ENCODE assay signal across 26 cellular contexts in the genomic region with DNA sequence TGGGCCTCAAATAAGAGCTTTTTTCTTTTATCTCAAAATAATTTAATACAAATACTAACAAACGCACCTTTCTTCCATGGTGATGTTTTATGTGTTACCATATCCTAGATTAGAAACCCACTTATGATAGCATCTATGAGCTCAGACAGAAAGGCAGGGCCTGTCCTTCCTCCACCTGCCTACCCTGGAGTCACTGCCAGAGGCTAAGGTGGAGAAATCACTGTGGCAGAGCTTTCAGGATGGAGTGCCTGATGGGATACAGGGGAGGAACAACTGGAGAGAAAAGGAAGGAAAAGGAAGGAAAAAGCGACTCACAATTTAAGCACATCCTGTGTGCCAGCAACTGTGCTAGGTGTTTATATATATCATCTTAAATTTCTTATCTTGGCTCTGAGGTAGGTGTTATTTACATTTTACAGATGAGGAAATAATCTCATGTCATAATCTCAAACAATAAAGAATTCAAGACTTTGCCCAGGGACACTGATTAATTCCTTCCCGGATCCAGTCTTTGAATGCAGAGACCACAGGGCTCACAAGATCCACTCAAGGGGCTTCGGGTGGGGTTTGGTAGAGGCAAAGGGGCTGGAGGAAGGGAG. TPM values are rescaled to one million over a fixed set of nuclear protein-coding genes. Genes with fewer than 3 reads are reported as not detected.
"Had no signal": no experiment of that assay in that cellular context is flagged by ENCODE, and none has a peak within 500 bp of the region (broad histone marks: within the 10 kb centered on the region; RNA-seq: fewer than 3 reads in every experiment).

No MANE protein-coding gene starts in this region.

- ATAC-seq: activated CD8-positive, alpha-beta memory T cell treated with anti-CD3 and anti-CD28 coated beads, Interleukin-2, amount 10 ng/mL, durations not matched to agents 7 days and 5 days; activated CD8-positive, alpha-beta T cell treated with anti-CD3 and anti-CD28 coated beads for 36 hours; gastroesophageal sphincter; left cardiac atrium; natural killer cell; sciatic nerve; SK-N-SH treated with all-trans-retinoic acid at 6 μM for 48 hours; stimulated activated effector memory CD8-positive, alpha-beta T cell treated with anti-CD3 and anti-CD28 coated beads, Interleukin-12 subunit alpha, Interleukin-12 subunit beta, amount 100 ng/mL, for 72 hours; T-helper 17 cell had no signal

- H3K27ac ChIP-seq: dorsolateral prefrontal cortex, gastroesophageal sphincter, hepatocyte had no signal

- FAIRE-seq: bronchial epithelial cell, colon, keratinocyte, urothelium cell line had no signal

- H3K27me3 ChIP-seq: dorsolateral prefrontal cortex, gastroesophageal sphincter, hepatocyte had no signal

- H3K4me3 ChIP-seq: dorsolateral prefrontal cortex, gastroesophageal sphincter, hepatocyte, skin epidermis had no signal

- H3K9me3 ChIP-seq: gastroesophageal sphincter had no signal

- DNase-seq: activated CD4-positive, alpha-beta T cell treated with anti-CD3 and anti-CD28 coated beads, Interleukin-2, amount 10 ng/mL, durations not matched to agents 7 days and 5 days; activated CD4-positive, CD25-positive, alpha-beta regulatory T cell treated with anti-CD3 and anti-CD28 coated beads, Interleukin-2, amount 50 U/mL, for 72 hours; activated CD8-positive, alpha-beta memory T cell treated with anti-CD3 and anti-CD28 coated beads, Interleukin-2, amount 10 ng/mL, durations not matched to agents 7 days and 5 days; activated CD8-positive, alpha-beta T cell treated with anti-CD3 and anti-CD28 coated beads for 36 hours; activated effector memory CD4-positive, alpha-beta T cell treated with Interleukin-2 at 50 U/mL for 16 hours; activated naive CD4-positive, alpha-beta T cell treated with Interleukin-2 at 50 U/mL for 16 hours; activated T-cell treated with anti-CD3 and anti-CD28 coated beads, Interleukin-2, amount 50 U/mL, for 48 hours; anterior cingulate cortex; dorsolateral prefrontal cortex; effector memory CD4-positive, alpha-beta T cell; left cardiac atrium; midbrain; natural killer cell; stimulated activated CD4-positive, alpha-beta T cell treated with anti-CD3 and anti-CD28 coated beads, Interleukin-4, amount 100 ng/mL, for 24 hours; T-helper 17 cell; T1000 had no signal

- H3K36me3 ChIP-seq: gastroesophageal sphincter had no signal

RNA-seq across cellular contexts. Expression of gene KCNE1, which starts 57.5 kb away (rescaled TPM):
- total RNA-seq: activated CD8-positive, alpha-beta T cell treated with anti-CD3 and anti-CD28 coated beads for 36 hours had no signal
